1 cellular context compared by ENCODE assay signal in the genomic region with DNA sequence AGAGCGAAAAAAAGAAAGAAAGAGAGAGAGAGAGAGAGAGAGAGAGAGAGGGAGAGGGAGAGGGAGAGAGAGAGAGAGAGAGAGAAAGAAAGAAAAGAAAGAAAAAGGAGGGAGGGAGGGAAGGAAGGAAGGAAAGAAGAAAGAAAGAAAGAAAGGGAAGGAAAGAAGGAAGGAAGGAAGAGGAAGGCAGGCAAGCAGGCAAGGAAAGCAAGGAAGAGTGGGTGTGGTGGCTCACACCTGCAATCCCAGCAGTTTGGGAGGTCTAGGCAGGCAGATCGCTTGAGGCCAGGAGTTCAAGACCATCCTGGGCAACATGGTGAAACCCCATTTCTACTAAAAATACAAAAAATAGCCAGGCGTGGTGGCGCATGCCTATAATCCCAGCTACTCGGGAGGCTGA.
A peak's percentile ranks its signal among the peaks of the same experiment; 100 is the strongest.
TF ChIP-seq lines count a peak whose summit lies in the region.

No MANE protein-coding gene starts in this region.

TF ChIP-seq in GM12878, 131 proteins besides CTCF, POLR2A, EP300 and RAD21:
- 0 out of 2 replicates have a peak, but pooled peaks have one; percentile 16 for TF ChIP-seq HDGF (IDR thresholded peaks at IDR 0.05)
